In genomic region chr2:174024524-174025270, GRCh38 we compare ENCODE assay signal across 9 cellular contexts. TPM values are rescaled to one million over a fixed set of nuclear protein-coding genes. Genes with fewer than 3 reads are reported as not detected.
DNase-seq lines count a peak whose midpoint lies in the region; ATAC-seq and FAIRE-seq lines count a peak whose summit lies in the region.
"Had no signal": no experiment of that assay in that cellular context is flagged by ENCODE, and none has a peak within 500 bp of the region (broad histone marks: within the 10 kb centered on the region; RNA-seq: fewer than 3 reads in every experiment).

No MANE protein-coding gene starts in this region.

- DNase-seq in A172 (ENCODE audit: low spot score) (peak; percentile 38), MG63 (peak; percentile 80), GM19240 (ENCODE audit: insufficient read length, low spot score) (no peak), NCI-H146 (lab: John Stamatoyannopoulos, UW) (no peak)
- no peak for DNase-seq in activated CD4-positive, alpha-beta T cell treated with anti-CD3 and anti-CD28 coated beads, Interleukin-2, amount 50 U/mL, for 4 hours
- DNase-seq: occipital lobe had no signal

- no peak for ATAC-seq in GM18867 (IDR thresholded peaks at IDR 0.05; ENCODE audit: unreplicated experiment)

- no peak overlapping the region for H3K9ac ChIP-seq in muscle layer of colon (ENCODE audit: low read length)

- H3K36me3 ChIP-seq in MG63 (no peaks in the 10 kb centered on the region), muscle layer of colon (ENCODE audit: insufficient read depth, low read length) (no peaks in the 10 kb centered on the region)

- H3K9me3 ChIP-seq in MG63, result no peaks in the 10 kb centered on the region
- no peaks in the 10 kb centered on the region for H3K9me3 ChIP-seq in muscle layer of colon (ENCODE audit: low read length)

- no peak overlapping the region for H3K4me3 ChIP-seq in MG63
- no peak overlapping the region for H3K4me3 ChIP-seq in muscle layer of colon (ENCODE audit: low read depth in 1 of 2, low read length in 2 of 2)

- no peaks in the 10 kb centered on the region for H3K27me3 ChIP-seq in MG63
- no peaks in the 10 kb centered on the region for H3K27me3 ChIP-seq in muscle layer of colon (ENCODE audit: control insufficient read depth in 1 of 2, insufficient read depth in 2 of 2, low read length in 2 of 2)

- peaks cover 25% of the 10 kb centered on the region for H3K4me1 ChIP-seq in muscle layer of colon (ENCODE audit: insufficient read depth, low read length)

- H3K27ac ChIP-seq in muscle layer of colon (ENCODE audit: low read depth, low read length), result peak overlapping the region; percentile 19

- peak; percentile 90 for FAIRE-seq in endometrium (lab: Jason Lieb, UNC)

RNA-seq across cellular contexts. Expression of gene SP3, which starts 59.5 kb away (rescaled TPM):
- total RNA-seq in A172 (2014; rRNA removed; shearing (Covaris generic)), result 89.7 and 110 TPM in 2 replicates
- total RNA-seq in MG63 (2014; rRNA removed; shearing (Covaris generic); ENCODE audit: low replicate concordance), result 64.7 and 68.4 TPM in 2 replicates

Comparison
In these comparisons a context has a peak if more than half of its experiments do, and no peak if none do; other contexts are left out.
1. DNase-seq: peak in A172 (single experiment) and MG63 (single experiment); none in activated CD4-positive, alpha-beta T cell treated with anti-CD3 and anti-CD28 coated beads, Interleukin-2, amount 50 U/mL, for 4 hours (0 of 2), GM19240 (single experiment) and NCI-H146 (single experiment).